8 cellular contexts compared by ENCODE assay signal in the genomic region with DNA sequence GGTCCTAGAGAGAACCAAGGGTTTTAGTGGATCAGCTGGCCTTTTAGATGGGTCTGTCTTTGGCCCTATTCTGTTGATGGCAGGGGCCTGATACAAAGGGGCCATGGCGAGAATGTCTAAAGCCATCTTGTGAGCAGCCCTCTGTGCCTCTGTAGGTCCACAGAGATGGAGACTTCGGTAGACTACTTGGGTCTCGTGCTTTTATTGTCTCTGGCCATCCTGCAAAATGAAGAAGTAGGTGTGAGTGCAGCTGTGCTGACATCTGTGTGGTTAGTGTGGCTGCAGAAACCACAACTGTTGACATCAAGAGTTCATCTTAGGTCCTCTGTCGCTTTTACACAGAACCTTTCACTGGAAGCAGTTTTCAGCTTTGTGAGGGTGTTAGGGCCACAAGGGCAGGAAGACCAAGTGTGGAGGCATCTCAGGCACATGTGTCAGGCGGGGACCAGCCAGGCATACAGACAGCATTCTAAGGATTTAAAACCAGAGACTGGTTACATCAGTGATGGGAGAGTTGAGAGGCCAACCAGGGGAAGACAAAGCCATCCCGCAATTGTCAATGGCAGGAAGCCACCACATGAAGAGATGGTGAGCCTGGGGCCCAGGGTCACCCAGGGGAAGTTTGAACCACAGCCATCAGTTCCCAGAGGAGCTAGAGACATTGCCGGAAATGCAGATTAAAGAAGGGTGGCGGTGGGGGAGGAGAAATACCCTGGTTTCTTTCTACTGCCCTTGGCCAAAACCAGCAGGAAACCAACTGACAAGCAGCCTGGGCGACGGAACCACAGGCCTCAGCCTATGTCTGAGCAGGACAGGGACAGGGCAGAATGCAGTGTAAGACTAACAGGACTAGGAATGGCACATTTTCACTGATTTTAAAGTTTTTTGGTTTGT. TPM values are rescaled to one million over a fixed set of nuclear protein-coding genes. Genes with fewer than 3 reads are reported as not detected.
A peak's percentile ranks its signal among the peaks of the same experiment; 100 is the strongest.
DNase-seq lines count a peak whose midpoint lies in the region; ATAC-seq, FAIRE-seq and TF ChIP-seq lines count a peak whose summit lies in the region.

No MANE protein-coding gene starts in this region.

- FAIRE-seq in H54 (lab: Jason Lieb, UNC): no peak

- peaks cover 44% of the 10 kb centered on the region for H3K4me1 Mint-ChIP-seq in activated naive CD8-positive, alpha-beta T cell treated with anti-CD3 and anti-CD28 coated beads for 36 hours
- H3K4me1 Mint-ChIP-seq in naive B cell: peaks cover 36 to 70% (median 38%) of the 10 kb centered on the region in 3 donors

- peaks cover 4% of the 10 kb centered on the region for H3K9me3 Mint-ChIP-seq in activated naive CD8-positive, alpha-beta T cell treated with anti-CD3 and anti-CD28 coated beads for 36 hours
- no peaks in the 10 kb centered on the region for H3K9me3 Mint-ChIP-seq in naive B cell

- H3K27me3 Mint-ChIP-seq in activated naive CD8-positive, alpha-beta T cell treated with anti-CD3 and anti-CD28 coated beads for 36 hours: no peaks in the 10 kb centered on the region
- no peaks in the 10 kb centered on the region for H3K27me3 Mint-ChIP-seq in naive B cell

- no peak for TF ChIP-seq POLR2A in H54 (IDR thresholded peaks at IDR 0.05; ENCODE audit: low read depth, low read length)

- peak overlapping the region; percentile 97 for H3K27ac Mint-ChIP-seq in activated naive CD8-positive, alpha-beta T cell treated with anti-CD3 and anti-CD28 coated beads for 36 hours
- H3K27ac Mint-ChIP-seq in naive B cell: peak overlapping the region; percentile 97 to 100 (median 99)

- DNase-seq in SIG-M5 treated with dmso at 0.1 percent for 504 hours (lab: John Stamatoyannopoulos, UW; ENCODE audit: unreplicated experiment) (peak; percentile 96), naive B cell (peak; percentile 92), H54 (ENCODE audit: insufficient read length, low spot score) (no peak), DMS114 treated with DMSO at 0.1 percent for 48 hours (lab: John Stamatoyannopoulos, UW; ENCODE audit: unreplicated experiment) (no peak), NCI-H526 treated with DMSO at 0.1 percent for 48 hours (lab: John Stamatoyannopoulos, UW) (no peak)
- peak; percentile 71 for DNase-seq in activated naive CD8-positive, alpha-beta T cell treated with anti-CD3 and anti-CD28 coated beads for 36 hours

- ATAC-seq in GM19025 (IDR thresholded peaks at IDR 0.05; ENCODE audit: low read depth, unreplicated experiment): peak; percentile 72
- peak; percentile 70 for ATAC-seq in HG02970 (IDR thresholded peaks at IDR 0.05; ENCODE audit: low FRiP score, unreplicated experiment)
- ATAC-seq in naive B cell (ENCODE audit: low read depth in 2 of 2): peak; percentile 81 to 84

- peak overlapping the region; percentile 58 for H3K4me3 Mint-ChIP-seq in activated naive CD8-positive, alpha-beta T cell treated with anti-CD3 and anti-CD28 coated beads for 36 hours
- peak overlapping the region; percentile 51 to 93 (median 78) for H3K4me3 Mint-ChIP-seq in naive B cell

- H3K36me3 Mint-ChIP-seq in activated naive CD8-positive, alpha-beta T cell treated with anti-CD3 and anti-CD28 coated beads for 36 hours: peaks cover 5% of the 10 kb centered on the region
- no peaks in the 10 kb centered on the region for H3K36me3 Mint-ChIP-seq in naive B cell

RNA-seq across cellular contexts. Expression of a gene that starts 13.0 kb away (rescaled TPM):
- total RNA-seq in activated naive CD8-positive, alpha-beta T cell treated with anti-CD3 and anti-CD28 coated beads for 36 hours: 10 to 100 TPM; 20.5 to 25.0 TPM
- polyA plus RNA-seq in naive B cell (ENCODE audit: low read depth in 6 of 6): 10 to 100 TPM in 5 of 6 donors, 1 to 10 TPM in 1; 8.8 to 26.2 (median 18.9) TPM

RNA-seq across cellular contexts. Expression of a gene that starts 22.8 kb away (rescaled TPM):
- 10 to 100 TPM; 28.9 to 31.1 TPM for total RNA-seq in activated naive CD8-positive, alpha-beta T cell treated with anti-CD3 and anti-CD28 coated beads for 36 hours
- polyA plus RNA-seq in naive B cell (ENCODE audit: low read depth in 6 of 6): 10 to 100 TPM; 21.0 to 31.9 (median 24.1) TPM

RNA-seq across cellular contexts. Expression of a gene that starts 23.0 kb away (rescaled TPM):
- 100 to 1,000 TPM; 136 to 145 TPM for total RNA-seq in activated naive CD8-positive, alpha-beta T cell treated with anti-CD3 and anti-CD28 coated beads for 36 hours
- 10 to 100 TPM in 5 of 6 donors, 1 to 10 TPM in 1; 9.0 to 45.5 (median 25.4) TPM for polyA plus RNA-seq in naive B cell (ENCODE audit: low read depth in 6 of 6)

RNA-seq across cellular contexts. Expression of a gene that starts 58.8 kb away (rescaled TPM):
- 1 to 10 TPM in 1 of 2 experiments, under 1 TPM in 1; 0.16 to 1.0 TPM for total RNA-seq in activated naive CD8-positive, alpha-beta T cell treated with anti-CD3 and anti-CD28 coated beads for 36 hours
- 1 to 10 TPM in 1 of 6 donors, not detected in 5; 1.2 TPM for polyA plus RNA-seq in naive B cell (ENCODE audit: low read depth in 6 of 6)

Comparison
In these comparisons a context has a peak if more than half of its experiments do, and no peak if none do; other contexts are left out.
1. DNase-seq: peak in SIG-M5 treated with dmso at 0.1 percent for 504 hours (single experiment), activated naive CD8-positive, alpha-beta T cell treated with anti-CD3 and anti-CD28 coated beads for 36 hours (single experiment) and naive B cell (single experiment); none in H54 (single experiment), DMS114 treated with DMSO at 0.1 percent for 48 hours (single experiment) and NCI-H526 treated with DMSO at 0.1 percent for 48 hours (single experiment).
2. Peak in every context shown above with its lines, with median percentiles within 50 percentile points of each other: ATAC-seq.